Comparison of ENCODE assay signal across 8 cellular contexts in genomic region chr19:48491793-48492123, GRCh38. TPM values are rescaled to one million over a fixed set of nuclear protein-coding genes. Genes with fewer than 3 reads are reported as not detected.
DNase-seq lines count a peak whose midpoint lies in the region; ATAC-seq lines count a peak whose summit lies in the region.

No MANE protein-coding gene starts in this region.

- no peaks in the 10 kb centered on the region for H3K9me3 Mint-ChIP-seq in activated naive CD4-positive, alpha-beta T cell treated with anti-CD3 and anti-CD28 coated beads for 36 hours
- no peaks in the 10 kb centered on the region for H3K9me3 Mint-ChIP-seq in T-cell
- H3K9me3 Mint-ChIP-seq in stimulated activated naive B cell treated with anti-CD40 and anti-IgM and Interleukin-4, amounts not matched to agents 10 μg/mL and 1 μg/mL and 100 μg/mL, for 72 hours: peaks cover 6 to 8% of the 10 kb centered on the region in 2 donors

- POLR2A ChIA-PET in T-cell (lab: Charles Lee): no interaction called here

- H3K4me3 ChIP-seq in iPS-15b (ENCODE audit: low read depth, low read length): peak overlapping the region; percentile 60

- CTCF ChIA-PET in activated naive CD4-positive, alpha-beta T cell treated with anti-CD3 and anti-CD28 coated beads for 36 hours (lab: Charles Lee): no interaction called here
- CTCF ChIA-PET in T-cell (lab: Charles Lee): no interaction called here

- no peaks in the 10 kb centered on the region for H3K36me3 Mint-ChIP-seq in activated naive CD4-positive, alpha-beta T cell treated with anti-CD3 and anti-CD28 coated beads for 36 hours (ENCODE audit: low read depth)
- H3K36me3 Mint-ChIP-seq in T-cell: no peaks in the 10 kb centered on the region
- H3K36me3 Mint-ChIP-seq in stimulated activated naive B cell treated with anti-CD40 and anti-IgM and Interleukin-4, amounts not matched to agents 10 μg/mL and 1 μg/mL and 100 μg/mL, for 72 hours: peaks cover 2 to 6% of the 10 kb centered on the region in 2 donors

- H3K4me1 Mint-ChIP-seq in activated naive CD4-positive, alpha-beta T cell treated with anti-CD3 and anti-CD28 coated beads for 36 hours (ENCODE audit: low read depth): peaks cover 26% of the 10 kb centered on the region
- H3K4me1 Mint-ChIP-seq in T-cell: peaks cover 30 to 42% (median 32%) of the 10 kb centered on the region in 3 donors
- peaks cover 23 to 44% of the 10 kb centered on the region in 2 donors for H3K4me1 Mint-ChIP-seq in stimulated activated naive B cell treated with anti-CD40 and anti-IgM and Interleukin-4, amounts not matched to agents 10 μg/mL and 1 μg/mL and 100 μg/mL, for 72 hours

- H3K9me3 ChIP-seq in iPS-15b (ENCODE audit: control insufficient read depth, insufficient read depth, low read length): no peaks in the 10 kb centered on the region

- ATAC-seq in T-cell (replicated peaks in 1 of 4) (no peak), HG02870 (IDR thresholded peaks at IDR 0.05; ENCODE audit: unreplicated experiment) (no peak), GM21390 (IDR thresholded peaks at IDR 0.05; ENCODE audit: unreplicated experiment) (no peak)
- ATAC-seq in stimulated activated naive B cell treated with anti-CD40 and anti-IgM and Interleukin-4, amounts not matched to agents 10 μg/mL and 1 μg/mL and 100 μg/mL, for 72 hours (replicated peaks): no peak

- H3K36me3 ChIP-seq in iPS-15b (ENCODE audit: control insufficient read depth, insufficient read depth, low read length): peaks cover 2% of the 10 kb centered on the region

- intact Hi-C loops in activated naive CD4-positive, alpha-beta T cell treated with anti-CD3 and anti-CD28 coated beads for 36 hours (cut with micrococcal nuclease): loop anchor here (2.0 to 5.0 kb wide), 2 partner anchors 94 to 171 kb away; a partner anchor contains a TSS

- peaks cover 6% of the 10 kb centered on the region for H3K4me1 ChIP-seq in iPS-15b (ENCODE audit: control insufficient read depth, insufficient read depth, low read length)

- no peaks in the 10 kb centered on the region for H3K27me3 ChIP-seq in iPS-15b (ENCODE audit: control insufficient read depth, insufficient read depth, low read length)

- H3K27me3 Mint-ChIP-seq in activated naive CD4-positive, alpha-beta T cell treated with anti-CD3 and anti-CD28 coated beads for 36 hours (ENCODE audit: low read depth): peaks cover 31% of the 10 kb centered on the region
- H3K27me3 Mint-ChIP-seq in T-cell: peaks cover 14 to 29% of the 10 kb centered on the region in 2 donors
- peaks cover 35 to 57% of the 10 kb centered on the region in 2 donors for H3K27me3 Mint-ChIP-seq in stimulated activated naive B cell treated with anti-CD40 and anti-IgM and Interleukin-4, amounts not matched to agents 10 μg/mL and 1 μg/mL and 100 μg/mL, for 72 hours

- H3K9ac ChIP-seq in iPS-15b (ENCODE audit: low read depth, low read length): no peak overlapping the region

- H3K4me3 Mint-ChIP-seq in activated naive CD4-positive, alpha-beta T cell treated with anti-CD3 and anti-CD28 coated beads for 36 hours: peak overlapping the region; percentile 36
- peak overlapping the region; percentile 2 to 63 (median 21) for H3K4me3 Mint-ChIP-seq in T-cell
- peak overlapping the region; percentile 28 to 39 for H3K4me3 Mint-ChIP-seq in stimulated activated naive B cell treated with anti-CD40 and anti-IgM and Interleukin-4, amounts not matched to agents 10 μg/mL and 1 μg/mL and 100 μg/mL, for 72 hours

- DNase-seq in activated naive CD4-positive, alpha-beta T cell treated with anti-CD3 and anti-CD28 coated beads for 36 hours: no peak
- no peak for DNase-seq in activated naive CD4-positive, alpha-beta T cell treated with Interleukin-2 at 50 U/mL for 16 hours
- DNase-seq in T-cell: no peak
- DNase-seq in stimulated activated naive B cell treated with anti-CD40 and anti-IgM and Interleukin-4, amounts not matched to agents 10 μg/mL and 1 μg/mL and 100 μg/mL, for 72 hours: no peak
- DNase-seq in NCI-H2227 treated with DMSO at 0.1 percent for 48 hours (lab: John Stamatoyannopoulos, UW): no peak

- H3K27ac Mint-ChIP-seq in activated naive CD4-positive, alpha-beta T cell treated with anti-CD3 and anti-CD28 coated beads for 36 hours: no peak overlapping the region
- H3K27ac Mint-ChIP-seq in T-cell: no peak overlapping the region
- H3K27ac Mint-ChIP-seq in stimulated activated naive B cell treated with anti-CD40 and anti-IgM and Interleukin-4, amounts not matched to agents 10 μg/mL and 1 μg/mL and 100 μg/mL, for 72 hours: no peak overlapping the region

RNA-seq across cellular contexts. Expression of gene LMTK3, which starts 19.9 kb away (rescaled TPM):
- total RNA-seq in activated naive CD4-positive, alpha-beta T cell treated with anti-CD3 and anti-CD28 coated beads for 36 hours: 1 to 10 TPM; 2.3 to 2.6 TPM
- 10 to 100 TPM; 17.5 to 28.2 (median 23.5) TPM for total RNA-seq in T-cell

RNA-seq across cellular contexts. Expression of gene CYTH2, which starts 22.6 kb away (rescaled TPM):
- total RNA-seq in activated naive CD4-positive, alpha-beta T cell treated with anti-CD3 and anti-CD28 coated beads for 36 hours: 10 to 100 TPM; 36.7 to 38.0 TPM
- total RNA-seq in T-cell: 10 to 100 TPM; 37.8 to 81.5 (median 70.6) TPM

RNA-seq across cellular contexts. Expression of gene KCNJ14, which starts 36.4 kb away (rescaled TPM):
- total RNA-seq in activated naive CD4-positive, alpha-beta T cell treated with anti-CD3 and anti-CD28 coated beads for 36 hours: 1 to 10 TPM; 1.7 to 1.8 TPM
- total RNA-seq in T-cell: 1 to 10 TPM; 2.6 to 3.5 (median 3.2) TPM

RNA-seq across cellular contexts. Expression of gene GRWD1, which starts 46.0 kb away (rescaled TPM):
- total RNA-seq in activated naive CD4-positive, alpha-beta T cell treated with anti-CD3 and anti-CD28 coated beads for 36 hours: 10 to 100 TPM; 32.4 to 36.0 TPM
- 10 to 100 TPM; 29.7 to 55.2 (median 42.6) TPM for total RNA-seq in T-cell

Comparison
In these comparisons a context has a peak if more than half of its experiments do, and no peak if none do; other contexts are left out.
1. RNA of gene LMTK3, which starts 19.9 kb away (total RNA-seq): 17.5 to 28.2 TPM in T-cell; 2.3 to 2.6 TPM in activated naive CD4-positive, alpha-beta T cell treated with anti-CD3 and anti-CD28 coated beads for 36 hours; every median in the first group is over 4 times any median in the second.
2. Peak in every context shown above with its lines, with median percentiles within 50 percentile points of each other: H3K4me3 Mint-ChIP-seq.